ENCODE assay signal across 9 cellular contexts in genomic region chr9:133164209-133164590, GRCh38. TPM values are rescaled to one million over a fixed set of nuclear protein-coding genes. Genes with fewer than 3 reads are reported as not detected.
DNase-seq lines count a peak whose midpoint lies in the region; ATAC-seq and TF ChIP-seq lines count a peak whose summit lies in the region.
"Had no signal": no experiment of that assay in that cellular context is flagged by ENCODE, and none has a peak within 500 bp of the region (broad histone marks: within the 10 kb centered on the region; RNA-seq: fewer than 3 reads in every experiment).

No MANE protein-coding gene starts in this region.

- peaks cover 0 to 2% of the 10 kb centered on the region in 2 donors for H3K27me3 Mint-ChIP-seq in T-cell

- ATAC-seq in T-cell (replicated peaks in 1 of 4): no peak

- H3K4me3 ChIP-seq in GM08714 (ENCODE audit: low read length) (peak overlapping the region; percentile 68; the same call in 1 of the 2 replicates), fibroblast of the aortic adventitia (ENCODE audit: low read depth, low read length) (peak overlapping the region; percentile 60), skeletal muscle cell (ENCODE audit: low read depth, low read length) (peak overlapping the region; percentile 55)

- peak overlapping the region; percentile 54 to 71 (median 64) for H3K4me3 Mint-ChIP-seq in T-cell

- H3K36me3 Mint-ChIP-seq in T-cell: no peaks in the 10 kb centered on the region

- DNase-seq in T-cell (no peak), fibroblast of the aortic adventitia (ENCODE audit: low read depth) (no peak), skeletal muscle cell (ENCODE audit: low read depth) (no peak), T-helper 9 cell (no peak), Kasumi-1 (lab: John Stamatoyannopoulos, UW) (no peak), GM19240 (ENCODE audit: insufficient read length, low spot score) (no peak)
- no peak for DNase-seq in effector CD4-positive, alpha-beta T cell

- H3K4me1 Mint-ChIP-seq in T-cell: peaks cover 0 to 18% (median 5%) of the 10 kb centered on the region in 3 donors

- no peaks in the 10 kb centered on the region for H3K9me3 Mint-ChIP-seq in T-cell

- CTCF ChIA-PET in T-cell (lab: Charles Lee): interaction anchor here in 1 of 2 donors (0.6 kb wide), 1 partner anchor 426 kb away, joined by 3 read pairs; no protein-coding TSS in a partner anchor

- POLR2A ChIA-PET in T-cell (lab: Charles Lee): no interaction called here

- no peak overlapping the region for H3K27ac Mint-ChIP-seq in T-cell

- TF ChIP-seq CTCF in fibroblast of the aortic adventitia (IDR thresholded peaks at IDR 0.05; ENCODE audit: insufficient read depth, low read length): no peak

RNA-seq across cellular contexts. Expression of gene GBGT1, which starts 0.5 kb away (rescaled TPM):
- total RNA-seq in T-cell (10 to 100 TPM in 2 of 5 donors, 1 to 10 TPM in 3; 1.3 to 13.3 (median 7.9) TPM), fibroblast of the aortic adventitia (ENCODE audit: low replicate concordance) (0.98 and 1.6 TPM in 2 replicates)

RNA-seq across cellular contexts. Expression of gene RALGDS, which starts 43.2 kb away (rescaled TPM):
- total RNA-seq in T-cell (100 to 1,000 TPM in 4 of 5 donors, 10 to 100 TPM in 1; 81.0 to 161 (median 137) TPM), fibroblast of the aortic adventitia (ENCODE audit: low replicate concordance) (4.3 and 15.6 TPM in 2 replicates)

RNA-seq across cellular contexts. Expression of gene OBP2B, which starts 44.9 kb away (rescaled TPM):
- total RNA-seq in T-cell (not detected), fibroblast of the aortic adventitia (ENCODE audit: low replicate concordance) (not detected in 2 replicates)
- total RNA-seq: esophagus mucosa had no signal
